Comparison of ENCODE assay signal across 23 cellular contexts in the genomic region with DNA sequence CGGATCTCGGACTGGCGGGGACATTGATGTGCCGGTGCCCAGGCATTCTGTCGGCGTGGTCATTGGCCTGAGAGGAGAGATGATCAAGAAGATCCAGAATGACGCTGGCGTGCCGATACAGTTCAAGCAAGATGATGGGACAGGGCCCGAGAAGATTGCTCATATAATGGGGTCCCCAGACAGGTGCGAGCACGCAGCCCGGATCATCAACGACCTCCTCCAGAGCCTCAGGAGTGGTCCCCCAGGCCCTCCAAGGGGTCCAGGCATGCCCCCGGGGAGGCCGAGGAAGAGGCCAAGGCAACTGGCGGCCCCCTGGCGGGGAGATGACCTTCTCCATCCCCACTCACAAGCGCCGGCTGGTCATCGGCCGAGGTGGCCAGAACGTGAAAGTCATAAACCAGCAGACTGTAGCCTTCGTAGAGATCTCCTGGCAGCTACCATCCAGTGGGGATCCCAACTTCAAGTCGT.
"Had no signal": no experiment of that assay in that cellular context is flagged by ENCODE, and none has a peak within 500 bp of the region (broad histone marks: within the 10 kb centered on the region; RNA-seq: fewer than 3 reads in every experiment).

No MANE protein-coding gene starts in this region.

- H3K27ac ChIP-seq: dorsolateral prefrontal cortex, gastrocnemius medialis, hepatocyte, left ventricle myocardium inferior, neural progenitor cell, parathyroid adenoma, right lobe of liver, stomach, tibial artery had no signal

- FAIRE-seq: islet of Langerhans, small intestine had no signal

- H3K4me2 ChIP-seq: hepatocyte, neural progenitor cell had no signal

- H3K79me2 ChIP-seq: hepatocyte, parathyroid adenoma had no signal

- H3K4me3 ChIP-seq: dorsolateral prefrontal cortex, gastrocnemius medialis, hepatocyte, left ventricle myocardium inferior, lung, mucosa of descending colon, neural progenitor cell, right lobe of liver, stomach, tibial artery had no signal

- H3K4me1 ChIP-seq: gastrocnemius medialis, left ventricle myocardium inferior, neural progenitor cell, parathyroid adenoma, right lobe of liver, stomach, tibial artery had no signal

- H3K27me3 ChIP-seq: dorsolateral prefrontal cortex, gastrocnemius medialis, hepatocyte, neural progenitor cell, right lobe of liver, stomach had no signal

- H2AFZ ChIP-seq: hepatocyte, neural progenitor cell, parathyroid adenoma had no signal

- ATAC-seq: gastrocnemius medialis; left colon; mucosa of descending colon; stimulated activated effector memory CD8-positive, alpha-beta T cell treated with anti-CD3 and anti-CD28 coated beads, Interleukin-12 subunit alpha, Interleukin-12 subunit beta, amount 100 ng/mL, for 72 hours had no signal

- H3K36me3 ChIP-seq: gastrocnemius medialis, left ventricle myocardium inferior, neural progenitor cell, right lobe of liver, stomach, tibial artery had no signal

- H3K9ac ChIP-seq: neural progenitor cell, parathyroid adenoma had no signal

- H3K9me3 ChIP-seq: gastrocnemius medialis, mucosa of descending colon, right lobe of liver, tibial artery had no signal

- DNase-seq: dorsolateral prefrontal cortex; effector CD4-positive, alpha-beta T cell; gastrocnemius medialis; head of caudate nucleus; kidney glomerular epithelial cell; left colon; left ventricle myocardium inferior; mucosa of descending colon; naive B cell; small intestine; stimulated activated CD4-positive, alpha-beta T cell treated with anti-CD3 and anti-CD28 coated beads, Interleukin-12 subunit alpha, Interleukin-12 subunit beta, amount 100 ng/mL, for 4 hours; stimulated activated CD4-positive, alpha-beta T cell treated with anti-CD3 and anti-CD28 coated beads, Interleukin-1b, Interleukin-23, amount 100 ng/mL, for 48 hours; stimulated activated CD4-positive, alpha-beta T cell treated with anti-CD3 and anti-CD28 coated beads, Interleukin-4, amount 100 ng/mL, for 24 hours; stimulated activated naive CD4-positive, alpha-beta T cell treated with Interleukin-2 at 50 U/mL for 16 hours; stomach; tibial artery had no signal
